Comparison of ENCODE assay signal across 11 cellular contexts in the genomic region with DNA sequence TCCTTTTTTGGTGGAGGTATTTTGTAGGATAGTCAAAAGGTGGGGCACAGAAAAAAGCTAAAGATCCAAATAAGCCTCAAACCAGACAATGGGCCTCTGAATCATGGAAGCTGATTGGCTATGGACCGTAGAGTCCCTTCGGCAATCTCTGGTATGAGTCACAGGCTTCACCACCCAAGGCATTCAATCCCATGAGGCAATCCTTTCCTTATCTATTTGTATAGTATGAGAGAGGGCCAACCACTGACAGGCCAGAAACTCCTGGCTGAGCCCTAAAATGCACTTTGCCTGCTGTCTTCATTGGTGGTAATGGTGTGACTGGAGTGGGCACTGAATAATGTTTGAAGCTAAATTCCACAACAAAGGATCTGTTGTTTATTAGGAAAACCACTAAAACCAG. TPM values are rescaled to one million over a fixed set of nuclear protein-coding genes. Genes with fewer than 3 reads are reported as not detected.
DNase-seq lines count a peak whose midpoint lies in the region; ATAC-seq and TF ChIP-seq lines count a peak whose summit lies in the region.
"Had no signal": no experiment of that assay in that cellular context is flagged by ENCODE, and none has a peak within 500 bp of the region (broad histone marks: within the 10 kb centered on the region; RNA-seq: fewer than 3 reads in every experiment).

No MANE protein-coding gene starts in this region.

- H3K4me3 ChIP-seq in SJSA1 (no peak overlapping the region), thoracic aorta (no peak overlapping the region), aorta (ENCODE audit: low read length in 2 of 2) (no peak overlapping the region)
- H3K4me3 ChIP-seq: BLaER1 had no signal

- DNase-seq in activated T-cell treated with anti-CD3 and anti-CD28 coated beads, Interleukin-2, amount 50 U/mL, for 72 hours: peak in 1 of 2 donors; percentile 6
- no peak for DNase-seq in activated T-cell treated with anti-CD3 and anti-CD28 coated beads, Interleukin-2, amount 50 U/mL, for 1 hour
- DNase-seq in SJSA1 (ENCODE audit: low read depth in 1 of 2, low spot score in 2 of 2) (peak; percentile 75 to 76), thoracic aorta (ENCODE audit: low spot score) (no peak), aorta (no peak), NCI-H526 (lab: John Stamatoyannopoulos, UW) (no peak)
- no peak for DNase-seq in stimulated activated CD4-positive, alpha-beta T cell treated with anti-CD3 and anti-CD28 coated beads, Interleukin-4, amount 100 ng/mL, for 1 hour
- DNase-seq: amygdala, NCI-H1694 had no signal

- peak overlapping the region; percentile 55 for H3K27ac Mint-ChIP-seq in activated T-cell treated with anti-CD3 and anti-CD28 coated beads, Interleukin-2, amount 50 U/mL, for 72 hours

- WGBS in aorta, 2 donors: 17 to 19% methylated on average over 2 of the region's 2 CpGs

- no peaks in the 10 kb centered on the region for H3K9me3 ChIP-seq in SJSA1 (replicated peaks)
- H3K9me3 ChIP-seq in thoracic aorta: no peaks in the 10 kb centered on the region
- no peaks in the 10 kb centered on the region for H3K9me3 ChIP-seq in aorta (ENCODE audit: control insufficient read depth, low read length)
- H3K9me3 ChIP-seq: BLaER1 had no signal

- peak overlapping the region in 1 of 2 donors; percentile 68 for H3K4me3 Mint-ChIP-seq in activated T-cell treated with anti-CD3 and anti-CD28 coated beads, Interleukin-2, amount 50 U/mL, for 72 hours

- H3K4me1 Mint-ChIP-seq in activated T-cell treated with anti-CD3 and anti-CD28 coated beads, Interleukin-2, amount 50 U/mL, for 72 hours (ENCODE audit: low read depth): peaks cover 24% of the 10 kb centered on the region

- no peak for TF ChIP-seq CTCF in thoracic aorta (IDR thresholded peaks at IDR 0.05)

- peak; percentile 42 to 46 for ATAC-seq in activated T-cell treated with anti-CD3 and anti-CD28 coated beads, Interleukin-2, amount 50 U/mL, for 72 hours (replicated peaks in 1 of 2)
- ATAC-seq in esophagus mucosa: peak; percentile 82
- ATAC-seq in thoracic aorta (ENCODE audit: insufficient number of reproducible peaks, low FRiP score, low read depth): peak; percentile 28
- no peak for ATAC-seq in aorta (ENCODE audit: low FRiP score)

- no peaks in the 10 kb centered on the region for H3K36me3 Mint-ChIP-seq in activated T-cell treated with anti-CD3 and anti-CD28 coated beads, Interleukin-2, amount 50 U/mL, for 72 hours (ENCODE audit: insufficient read depth in 2 of 2)

- H3K27me3 Mint-ChIP-seq in activated T-cell treated with anti-CD3 and anti-CD28 coated beads, Interleukin-2, amount 50 U/mL, for 72 hours (ENCODE audit: low read depth): peaks cover 17% of the 10 kb centered on the region

- H3K27me3 ChIP-seq in SJSA1 (replicated peaks) (no peaks in the 10 kb centered on the region), thoracic aorta (replicated peaks; ENCODE audit: insufficient read depth) (no peaks in the 10 kb centered on the region), aorta (ENCODE audit: control insufficient read depth in 1 of 2, insufficient read depth in 2 of 2, low read length in 1 of 2) (no peaks in the 10 kb centered on the region)
- H3K27me3 ChIP-seq: BLaER1 had no signal

- intact Hi-C loops in aorta (cut with DNase I): no loop called here

- H3K27ac ChIP-seq in SJSA1: peak overlapping the region; percentile 17; the same call in 1 of the 2 replicates
- no peak overlapping the region for H3K27ac ChIP-seq in thoracic aorta
- no peak overlapping the region for H3K27ac ChIP-seq in aorta (ENCODE audit: low read depth in 1 of 2, low read length in 2 of 2)
- H3K27ac ChIP-seq: BLaER1 had no signal

- peaks cover 0 to 1% of the 10 kb centered on the region in 2 donors for H3K9me3 Mint-ChIP-seq in activated T-cell treated with anti-CD3 and anti-CD28 coated beads, Interleukin-2, amount 50 U/mL, for 72 hours

- H3K36me3 ChIP-seq in SJSA1 (no peaks in the 10 kb centered on the region), thoracic aorta (no peaks in the 10 kb centered on the region), aorta (ENCODE audit: control insufficient read depth in 1 of 2, insufficient read depth in 2 of 2, low read length in 1 of 2) (no peaks in the 10 kb centered on the region)
- H3K36me3 ChIP-seq: BLaER1 had no signal

- peaks cover 29% of the 10 kb centered on the region for H3K4me1 ChIP-seq in SJSA1 (replicated peaks)
- H3K4me1 ChIP-seq in thoracic aorta (ENCODE audit: control insufficient read depth in 1 of 2, low read depth in 2 of 2): no peaks in the 10 kb centered on the region
- H3K4me1 ChIP-seq in aorta (ENCODE audit: control insufficient read depth in 1 of 2, insufficient read depth in 2 of 2, low read length in 2 of 2): no peaks in the 10 kb centered on the region

RNA-seq across cellular contexts. Expression of a gene that starts 38.7 kb away (rescaled TPM):
- 10 to 100 TPM; 85.0 to 94.5 TPM for total RNA-seq in activated T-cell treated with anti-CD3 and anti-CD28 coated beads, Interleukin-2, amount 50 U/mL, for 72 hours
- 34.9 and 44.2 TPM in 2 replicates for total RNA-seq in SJSA1 (2014; rRNA removed; shearing (Covaris generic))
- total RNA-seq in esophagus mucosa: 19.4 TPM
- 10 to 100 TPM; 19.0 to 36.3 TPM for total RNA-seq in thoracic aorta
- total RNA-seq in aorta: 10 to 100 TPM; 30.9 to 31.7 TPM
- polyA plus RNA-seq in aorta: 10 to 100 TPM in 1 of 2 donors, 1 to 10 TPM in 1; 7.6 to 11.1 TPM

Comparison
In these comparisons a context has a peak if more than half of its experiments do, and no peak if none do; other contexts are left out.
1. DNase-seq: peak in SJSA1 (2 of 2); none in activated T-cell treated with anti-CD3 and anti-CD28 coated beads, Interleukin-2, amount 50 U/mL, for 1 hour (single experiment), thoracic aorta (single experiment), aorta (0 of 2), stimulated activated CD4-positive, alpha-beta T cell treated with anti-CD3 and anti-CD28 coated beads, Interleukin-4, amount 100 ng/mL, for 1 hour (single experiment) and NCI-H526 (0 of 2).